ENCODE assay signal across 8 cellular contexts in genomic region chr7:103296901-103297836, GRCh38. TPM values are rescaled to one million over a fixed set of nuclear protein-coding genes. Genes with fewer than 3 reads are reported as not detected.
A peak's percentile ranks its signal among the peaks of the same experiment; 100 is the strongest.
DNase-seq lines count a peak whose midpoint lies in the region; ATAC-seq and TF ChIP-seq lines count a peak whose summit lies in the region.

Gene PMPCB, plus strand, starts transcription at chr7:103297435. Its CDS starts 25 bp downstream, at chr7:103297460.

- TF ChIP-seq CTCF in PC-3 (conservative IDR thresholded peaks at IDR 0.05; ENCODE audit: low read depth, low read length) (peak; percentile 86), epithelial cell of proximal tubule (conservative IDR thresholded peaks at IDR 0.05; ENCODE audit: low read depth, low read length) (peak; percentile 95)

- no peaks in the 10 kb centered on the region for H3K27me3 ChIP-seq in PC-3 (ENCODE audit: low read length)
- H3K27me3 ChIP-seq in mucosa of rectum (ENCODE audit: control insufficient read depth in 2 of 2, insufficient read depth in 2 of 2, low read length in 2 of 2): no peaks in the 10 kb centered on the region

- no peaks in the 10 kb centered on the region for H3K9me3 ChIP-seq in PC-3 (ENCODE audit: low read length)
- H3K9me3 ChIP-seq in mucosa of rectum (ENCODE audit: control insufficient read depth in 2 of 2, low read length in 2 of 2): no peaks in the 10 kb centered on the region

- H3K4me1 ChIP-seq in PC-3 (ENCODE audit: insufficient read depth, low read length): peaks cover 12% of the 10 kb centered on the region
- peaks cover 7 to 12% of the 10 kb centered on the region in 2 donors for H3K4me1 ChIP-seq in mucosa of rectum (ENCODE audit: control insufficient read depth in 2 of 2, insufficient read depth in 2 of 2, low read length in 2 of 2)

- intact Hi-C loops in PC-3 (cut with micrococcal nuclease): loop anchor here (1.0 to 10.0 kb wide), 3 partner anchors 110 to 1618 kb away; no protein-coding TSS in a partner anchor

- H3K79me2 ChIP-seq in PC-3 (ENCODE audit: low read length): peaks cover 33% of the 10 kb centered on the region

- peaks cover 19% of the 10 kb centered on the region; the same call in 1 of the 2 replicates for H3K36me3 ChIP-seq in PC-3 (ENCODE audit: low read depth, low read length)
- H3K36me3 ChIP-seq in mucosa of rectum (ENCODE audit: control insufficient read depth in 2 of 2, insufficient read depth in 2 of 2, low read length in 2 of 2): peaks cover 26 to 29% of the 10 kb centered on the region in 2 donors

- CTCF ChIA-PET in PC-3 (lab: Charles Lee): no interaction called here

- H3K27ac ChIP-seq in PC-3 (ENCODE audit: low read length) (peak within 1 kb of the TSS; percentile 39), mucosa of rectum (ENCODE audit: low read depth in 2 of 2, low read length in 2 of 2) (peak within 1 kb of the TSS; percentile 75 to 78)

- POLR2A ChIA-PET in PC-3 (lab: Charles Lee; ENCODE audit: unreplicated experiment): no interaction called here

- no peaks in the 10 kb centered on the region for H3K9me2 ChIP-seq in PC-3 (replicated peaks; ENCODE audit: low read length)

- H3K9ac ChIP-seq in PC-3 (ENCODE audit: low read length): peak within 1 kb of the TSS; percentile 93
- H3K9ac ChIP-seq in mucosa of rectum (ENCODE audit: low read depth in 1 of 2, low read length in 2 of 2): peak within 1 kb of the TSS; percentile 74 to 89

- peak within 1 kb of the TSS; percentile 89 for H3K4me2 ChIP-seq in PC-3 (ENCODE audit: low read length)

- peak within 1 kb of the TSS; percentile 85 for H3K4me3 ChIP-seq in Jurkat, Clone E6-1 (ENCODE audit: low read length)
- H3K4me3 ChIP-seq in PC-3 (ENCODE audit: low read length): peak within 1 kb of the TSS; percentile 93
- peak within 1 kb of the TSS; percentile 86 for H3K4me3 ChIP-seq in epithelial cell of proximal tubule (ENCODE audit: low read depth, low read length)
- H3K4me3 ChIP-seq in mucosa of rectum (ENCODE audit: low read length in 2 of 2): peak within 1 kb of the TSS; percentile 92 to 94

- BruUV-seq in PC-3 (replicated peaks; lab: Mats Ljungman, UMichigan): TSS peak; percentile 68

- H4K20me1 ChIP-seq in PC-3 (ENCODE audit: low read length): no peaks in the 10 kb centered on the region

- peak; percentile 91 for DNase-seq in DMS53 treated with DMSO at 0.1 percent for 48 hours (lab: John Stamatoyannopoulos, UW; ENCODE audit: unreplicated experiment)
- DNase-seq in Jurkat, Clone E6-1 (ENCODE audit: low read depth, low spot score): peak; percentile 89
- peak; percentile 91 for DNase-seq in PC-3
- DNase-seq in activated T-cell treated with anti-CD3 and anti-CD28 coated beads, Interleukin-2, amount 50 U/mL, for 1 hour: peak; percentile 96
- DNase-seq in epithelial cell of proximal tubule (ENCODE audit: low read depth): peak; percentile 41
- DNase-seq in stimulated activated CD8-positive, alpha-beta memory T cell treated with anti-CD3 and anti-CD28 coated beads, Interleukin-4, amount 100 ng/mL, for 48 hours: peak; percentile 98

- no peaks in the 10 kb centered on the region for H3F3A ChIP-seq in PC-3 (ENCODE audit: low read length, unreplicated experiment)

- ATAC-seq in GM21619 (IDR thresholded peaks at IDR 0.05; ENCODE audit: unreplicated experiment) (peak; percentile 94), PC-3 (peak; percentile 90)

- peak within 1 kb of the TSS; percentile 79 for H2AFZ ChIP-seq in PC-3 (ENCODE audit: low read length)

RNA-seq across cellular contexts. Expression of gene PMPCB, which starts in this region (rescaled TPM):
- polyA plus RNA-seq in Jurkat, Clone E6-1 (2012; ENCODE audit: insufficient read depth, insufficient read length): 110 TPM
- total RNA-seq in PC-3 (2014; rRNA removed): 49.6 and 64.4 TPM in 2 replicates
- total RNA-seq in epithelial cell of proximal tubule: 55.2 and 59.9 TPM in 2 replicates

Comparison
In these comparisons a context has a peak if more than half of its experiments do, and no peak if none do; other contexts are left out.
1. Peak in every context shown above with its lines: DNase-seq, ATAC-seq, H3K4me3 ChIP-seq and H3K27ac ChIP-seq.
2. DNase-seq: peak in every context shown above with its lines; median percentile 98 in stimulated activated CD8-positive, alpha-beta memory T cell treated with anti-CD3 and anti-CD28 coated beads, Interleukin-4, amount 100 ng/mL, for 48 hours; 96 in activated T-cell treated with anti-CD3 and anti-CD28 coated beads, Interleukin-2, amount 50 U/mL, for 1 hour; 91 in DMS53 treated with DMSO at 0.1 percent for 48 hours; 91 in PC-3; 89 in Jurkat, Clone E6-1; 41 in epithelial cell of proximal tubule.